8 cellular contexts compared by ENCODE assay signal in the genomic region with DNA sequence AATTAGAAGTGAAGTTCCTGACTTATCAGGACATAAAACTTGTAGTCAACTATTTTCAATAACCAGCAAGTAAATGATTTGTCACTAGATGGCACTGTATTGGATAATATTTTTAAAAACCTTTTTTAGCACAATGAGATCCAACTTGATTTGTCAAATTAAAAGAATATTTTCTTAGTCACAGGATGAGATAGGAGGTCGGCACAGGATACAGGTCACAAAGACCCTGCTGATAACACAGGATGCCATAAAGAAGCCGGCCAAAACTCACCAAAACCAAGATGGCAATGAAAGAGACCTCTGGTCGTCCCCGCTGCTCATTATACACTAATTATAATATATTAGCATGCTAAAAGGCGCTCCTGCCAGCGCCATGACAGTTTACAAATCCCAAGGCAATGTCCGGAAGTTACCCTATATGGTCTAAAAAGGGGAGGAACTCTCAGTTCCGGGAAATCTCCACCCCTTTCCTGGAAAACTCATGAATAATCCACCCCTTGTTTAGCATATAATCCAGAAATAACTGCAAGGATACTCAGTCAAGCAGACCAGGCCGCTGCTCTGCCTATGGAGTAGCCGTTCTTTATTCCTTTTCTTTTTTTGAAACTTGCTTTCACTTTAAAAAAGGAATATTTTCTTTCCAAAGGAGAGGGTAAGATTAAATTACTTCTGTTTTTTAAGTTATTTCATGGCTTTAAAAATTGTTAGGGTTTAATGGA.
A peak's percentile ranks its signal among the peaks of the same experiment; 100 is the strongest.
DNase-seq lines count a peak whose midpoint lies in the region; ATAC-seq lines count a peak whose summit lies in the region.

No MANE protein-coding gene starts in this region.

- peak; percentile 59 for DNase-seq in ELR (ENCODE audit: low read depth)
- peak; percentile 81 for DNase-seq in NCI-H1048 (lab: John Stamatoyannopoulos, UW)
- DNase-seq in adipocyte (ENCODE audit: low read depth), result peak; percentile 62
- no peak for DNase-seq in immature natural killer cell
- DNase-seq in substantia nigra (lab: John Stamatoyannopoulos, UW), result peak in 14 of 49 donors; percentile 10 to 65 (median 30)
- no peak for DNase-seq in NCI-H82 (lab: John Stamatoyannopoulos, UW)
- DNase-seq in NCI-H1930 (lab: John Stamatoyannopoulos, UW), result no peak

- peak overlapping the region; percentile 55 for H3K4me3 ChIP-seq in adipocyte (ENCODE audit: low read length)

- ATAC-seq in HG03095 (IDR thresholded peaks at IDR 0.05; ENCODE audit: unreplicated experiment), result no peak

- peaks cover 64% of the 10 kb centered on the region for H3K4me1 ChIP-seq in adipocyte (ENCODE audit: control insufficient read depth, insufficient read depth, low read length)

- H3K9me3 Mint-ChIP-seq in immature natural killer cell, result no peaks in the 10 kb centered on the region

- peaks cover 31 to 62% (median 51%) of the 10 kb centered on the region in 3 donors for H3K27me3 Mint-ChIP-seq in immature natural killer cell (ENCODE audit: low read depth in 3 of 3)

- peak overlapping the region; percentile 50 for H3K9ac ChIP-seq in adipocyte (ENCODE audit: low read length)

- no peaks in the 10 kb centered on the region for H3K36me3 Mint-ChIP-seq in immature natural killer cell

- H3K27me3 ChIP-seq in adipocyte (replicated peaks; ENCODE audit: control insufficient read depth, insufficient read depth, low read length), result no peaks in the 10 kb centered on the region

- H3K4me3 Mint-ChIP-seq in immature natural killer cell, result peak overlapping the region; percentile 11 to 70 (median 56)

- H3K4me1 Mint-ChIP-seq in immature natural killer cell, result peaks cover 35 to 81% of the 10 kb centered on the region in 2 donors

- peaks cover 32% of the 10 kb centered on the region for H3K36me3 ChIP-seq in adipocyte (ENCODE audit: control insufficient read depth, insufficient read depth, low read length, severe bottlenecking)

- no peaks in the 10 kb centered on the region for H3K9me3 ChIP-seq in adipocyte (ENCODE audit: control insufficient read depth, low read length)

- H3K27ac Mint-ChIP-seq in immature natural killer cell, result peak overlapping the region in 5 of 6 donors; percentile 12 to 78 (median 51)

- H3K27ac ChIP-seq in substantia nigra (ENCODE audit: low read depth, low read length, poor library complexity, severe bottlenecking), result peak overlapping the region; percentile 77

Comparison
In these comparisons a context has a peak if more than half of its experiments do, and no peak if none do; other contexts are left out.
1. DNase-seq: peak in ELR (single experiment), NCI-H1048 (single experiment) and adipocyte (single experiment); none in immature natural killer cell (0 of 3), NCI-H82 (single experiment) and NCI-H1930 (0 of 2).